ENCODE assay signal across 9 cellular contexts in the genomic region with DNA sequence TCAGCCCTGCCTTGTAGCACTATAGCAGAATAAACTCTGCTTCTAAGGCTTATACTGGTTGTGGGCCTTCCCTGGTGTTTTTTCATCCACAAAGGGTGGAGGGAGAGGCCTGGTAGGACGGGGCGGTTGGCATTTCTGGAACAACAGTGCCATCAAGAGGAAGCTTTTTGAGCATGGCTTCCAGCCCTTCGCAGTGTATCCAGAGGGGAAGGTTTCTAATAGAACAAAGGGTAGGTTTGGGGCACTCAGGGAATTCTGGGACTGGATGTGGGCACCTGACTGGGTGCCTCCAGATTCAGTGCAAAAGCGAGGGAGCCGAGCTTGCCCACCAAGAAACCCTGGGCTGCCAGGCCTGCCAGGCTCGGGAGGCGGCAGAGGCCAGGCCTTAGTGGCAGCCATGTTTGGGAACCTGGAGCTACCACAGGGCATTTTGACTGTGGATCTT.
DNase-seq lines count a peak whose midpoint lies in the region; ATAC-seq and TF ChIP-seq lines count a peak whose summit lies in the region.
"Had no signal": no experiment of that assay in that cellular context is flagged by ENCODE, and none has a peak within 500 bp of the region (broad histone marks: within the 10 kb centered on the region; RNA-seq: fewer than 3 reads in every experiment).

No MANE protein-coding gene starts in this region.

- ATAC-seq in GM21381 (IDR thresholded peaks at IDR 0.05; ENCODE audit: unreplicated experiment), result peak; percentile 76
- ATAC-seq: naive thymus-derived CD8-positive, alpha-beta T cell had no signal

- DNase-seq in GDM1 (lab: John Stamatoyannopoulos, UW) (peak; percentile 80), HUDEP-2 (lab: John Stamatoyannopoulos, UW; ENCODE audit: unreplicated experiment in 76 of 76) (peak in 46 of 76 experiments; percentile 0 to 65 (median 10)), RKO (ENCODE audit: low spot score) (peak; percentile 73), fibroblast of villous mesenchyme (ENCODE audit: low read depth) (peak; percentile 69), retinal pigment epithelial cell (ENCODE audit: low read depth) (no peak), SKM-1 (lab: John Stamatoyannopoulos, UW; ENCODE audit: unreplicated experiment) (no peak), SHP77 (lab: John Stamatoyannopoulos, UW) (no peak)

- no peak overlapping the region for H3K4me3 ChIP-seq in fibroblast of villous mesenchyme (ENCODE audit: low read depth, low read length)
- H3K4me3 ChIP-seq in retinal pigment epithelial cell (ENCODE audit: low read length), result no peak overlapping the region

- TF ChIP-seq CTCF in fibroblast of villous mesenchyme (IDR thresholded peaks at IDR 0.05; ENCODE audit: insufficient read depth, low read depth, low read length) (peak; percentile 30), retinal pigment epithelial cell (conservative IDR thresholded peaks at IDR 0.05; ENCODE audit: low read depth, low read length) (peak; percentile 39)

Comparison
In these comparisons a context has a peak if more than half of its experiments do, and no peak if none do; other contexts are left out.
1. DNase-seq: peak in GDM1 (single experiment), HUDEP-2 (46 of 76), RKO (single experiment) and fibroblast of villous mesenchyme (single experiment); none in retinal pigment epithelial cell (single experiment), SKM-1 (single experiment) and SHP77 (0 of 2).